In genomic region chr1:57115030-57115614, GRCh38 we compare ENCODE assay signal across 25 cellular contexts.
"Had no signal": no experiment of that assay in that cellular context is flagged by ENCODE, and none has a peak within 500 bp of the region (broad histone marks: within the 10 kb centered on the region; RNA-seq: fewer than 3 reads in every experiment).

No MANE protein-coding gene starts in this region.

- H3K27me3 ChIP-seq: colonic mucosa, esophagus muscularis mucosa, foreskin keratinocyte, gastroesophageal sphincter, suprapubic skin, upper lobe of right lung, uterus had no signal

- FAIRE-seq: endothelial cell of umbilical vein, small intestine had no signal

- H3K27ac ChIP-seq: colonic mucosa, esophagus muscularis mucosa, foreskin keratinocyte, gastroesophageal sphincter, parathyroid adenoma, suprapubic skin, transverse colon, upper lobe of right lung, uterus had no signal

- H3K9ac ChIP-seq: parathyroid adenoma had no signal

- H3K36me3 ChIP-seq: colonic mucosa, esophagus muscularis mucosa, gastroesophageal sphincter, suprapubic skin, transverse colon, upper lobe of right lung, uterus had no signal

- ATAC-seq: foreskin keratinocyte; gastroesophageal sphincter; mucosa of descending colon; natural killer cell treated with Interleukin-12 subunit alpha and Interleukin-12 subunit beta and Interleukin-15 and Interleukin-18, amount 100 ng/mL, for 72 hours; stimulated activated naive CD8-positive, alpha-beta T cell treated with anti-CD3 and anti-CD28 coated beads, Interleukin-15, amount 100 ng/mL, for 72 hours; upper lobe of right lung had no signal

- H3K79me2 ChIP-seq: parathyroid adenoma had no signal

- H2AFZ ChIP-seq: parathyroid adenoma had no signal

- DNase-seq: colonic mucosa; effector CD8-positive, alpha-beta T cell; foreskin keratinocyte; hypothalamus; immature natural killer cell; islet precursor cell; kidney glomerular epithelial cell; mesenchymal stem cell; mucosa of descending colon; naive B cell; small intestine; stimulated activated CD4-positive, alpha-beta T cell treated with anti-CD3 and anti-CD28 coated beads, Interleukin-15, amount 100 ng/mL, for 24 hours; stimulated activated CD4-positive, alpha-beta T cell treated with anti-CD3 and anti-CD28 coated beads, Interleukin-2, amount 100 ng/mL, for 48 hours; stimulated activated CD8-positive, alpha-beta memory T cell treated with anti-CD3 and anti-CD28 coated beads, Interleukin-4, amount 100 ng/mL, for 48 hours; stimulated activated naive CD4-positive, alpha-beta T cell; stimulated activated naive CD8-positive, alpha-beta T cell treated with anti-CD3 and anti-CD28 coated beads, Interleukin-15, amount 100 ng/mL, for 72 hours; transverse colon; upper lobe of right lung; uterus had no signal

- H3K9me3 ChIP-seq: colonic mucosa, esophagus muscularis mucosa, gastroesophageal sphincter, mucosa of descending colon, suprapubic skin, transverse colon, upper lobe of right lung, uterus had no signal

- H3K4me3 ChIP-seq: colonic mucosa, esophagus muscularis mucosa, gastroesophageal sphincter, mucosa of descending colon, suprapubic skin, transverse colon, upper lobe of right lung, uterus had no signal

- H3K4me1 ChIP-seq: colonic mucosa, foreskin keratinocyte, parathyroid adenoma, suprapubic skin, transverse colon, upper lobe of right lung, uterus had no signal
